ENCODE assay signal across 1 cellular context in the genomic region with DNA sequence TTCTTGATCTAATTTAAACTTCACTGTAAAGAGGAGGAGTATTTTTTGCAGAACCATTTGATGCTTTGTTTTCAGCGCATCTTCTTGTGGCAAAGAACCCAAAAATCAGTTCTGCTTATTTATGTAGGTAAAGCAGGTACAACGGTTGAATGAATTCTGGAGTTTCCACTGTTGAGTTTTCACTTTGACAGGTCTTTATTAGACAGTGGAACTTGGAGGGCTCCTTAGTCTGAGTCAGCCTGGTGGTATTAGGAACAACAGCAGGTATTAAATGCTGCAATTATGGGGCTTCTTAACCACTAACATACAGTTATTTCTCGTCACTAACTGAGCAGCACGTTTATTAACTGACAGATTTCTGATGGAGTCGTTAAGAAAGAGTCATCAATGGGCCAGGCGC.
TF ChIP-seq lines count a peak whose summit lies in the region.

No MANE protein-coding gene starts in this region.

TF ChIP-seq in H1, 55 proteins besides CTCF, POLR2A, EP300 and RAD21 (continued from another document):
- no peak for TF ChIP-seq CHD7 (IDR thresholded peaks at IDR 0.05; ENCODE audit: insufficient replicate concordance, low read length)
- TF ChIP-seq KDM1A (IDR thresholded peaks at IDR 0.05; ENCODE audit: borderline replicate concordance, low read length): no peak
- TF ChIP-seq GABPA (IDR thresholded peaks at IDR 0.05; ENCODE audit: borderline replicate concordance, insufficient read depth, low read length): no peak
- no peak for TF ChIP-seq TAF7 (optimal IDR thresholded peaks at IDR 0.05; ENCODE audit: borderline replicate concordance, low read depth, low read length)
- TF ChIP-seq SIN3A (conservative IDR thresholded peaks at IDR 0.05 in 1 of 2, IDR thresholded peaks at IDR 0.05 in 1 of 2; ENCODE audit: low read depth in 1 of 2, low read length in 2 of 2): no peak
- TF ChIP-seq JUND (IDR thresholded peaks at IDR 0.05; ENCODE audit: low read length): no peak
- no peak for TF ChIP-seq RFX5 (IDR thresholded peaks at IDR 0.05; ENCODE audit: borderline replicate concordance, low read depth, low read length)
- TF ChIP-seq SRF (IDR thresholded peaks at IDR 0.05; ENCODE audit: low read depth, low read length): no peak
- TF ChIP-seq CBX5 (IDR thresholded peaks at IDR 0.05; ENCODE audit: low read depth, low read length): no peak
- no peak for TF ChIP-seq HDAC6 (IDR thresholded peaks at IDR 0.05; ENCODE audit: low read depth, low read length)
- no peak for TF ChIP-seq EGR1 (IDR thresholded peaks at IDR 0.05; ENCODE audit: borderline replicate concordance, low read depth, low read length)
